In the genomic region with DNA sequence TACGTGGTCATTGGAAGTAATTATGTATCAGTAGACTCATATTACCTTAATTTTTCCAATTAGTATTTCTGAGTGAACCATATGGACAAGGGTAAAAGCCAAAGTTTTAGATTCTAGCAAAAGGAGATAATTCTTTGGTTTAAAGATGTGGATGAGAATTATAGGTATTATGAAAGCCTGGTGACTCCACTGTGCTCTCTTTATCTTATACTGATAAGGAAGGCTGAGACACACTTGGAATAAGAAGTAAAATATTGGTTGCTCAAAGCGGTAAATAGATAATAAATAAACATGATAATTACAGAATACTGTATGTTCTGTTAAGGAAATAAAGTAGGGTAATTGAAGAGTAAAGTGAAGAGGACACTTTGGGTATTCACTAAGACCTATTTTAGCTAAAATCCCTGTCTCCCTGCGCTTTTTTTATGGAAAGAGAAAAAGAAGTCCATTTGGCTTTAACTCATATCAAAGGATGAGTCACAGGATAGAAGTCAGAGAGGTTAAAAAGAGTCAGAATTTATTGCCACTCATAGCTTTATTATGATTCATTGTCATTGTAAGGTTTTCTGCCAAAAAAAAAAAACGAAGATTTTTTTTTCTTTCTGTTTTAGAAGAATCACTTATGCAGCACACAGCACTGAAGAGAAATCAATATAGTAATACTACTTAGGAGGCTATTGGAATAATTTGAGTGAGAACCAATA, we compare ENCODE assay signal across 17 cellular contexts.
DNase-seq lines count a peak whose midpoint lies in the region; ATAC-seq, FAIRE-seq and TF ChIP-seq lines count a peak whose summit lies in the region.
"Had no signal": no experiment of that assay in that cellular context is flagged by ENCODE, and none has a peak within 500 bp of the region (broad histone marks: within the 10 kb centered on the region; RNA-seq: fewer than 3 reads in every experiment).

No MANE protein-coding gene starts in this region.

- H3K9me2 ChIP-seq in hepatocyte (replicated peaks; ENCODE audit: insufficient read depth), result no peaks in the 10 kb centered on the region

- H3K9me3 Mint-ChIP-seq in astrocyte (ENCODE audit: unreplicated experiment), result no peaks in the 10 kb centered on the region

- H3K9me3 ChIP-seq in astrocyte (ENCODE audit: insufficient read depth, low read depth, low read length) (no peaks in the 10 kb centered on the region), hepatocyte (ENCODE audit: low read depth) (no peaks in the 10 kb centered on the region)
- H3K9me3 ChIP-seq: ascending aorta, pancreas, stomach had no signal

- H3K4me3 Mint-ChIP-seq in astrocyte (ENCODE audit: unreplicated experiment), result no peak overlapping the region
- H3K4me3 Mint-ChIP-seq: activated CD8-positive, alpha-beta T cell treated with anti-CD3 and anti-CD28 coated beads, Interleukin-2, amount 10 ng/mL, durations not matched to agents 7 days and 5 days had no signal

- FAIRE-seq in astrocyte (lab: Jason Lieb, UNC), result no peak
- FAIRE-seq: keratinocyte, pancreas had no signal

- H4K20me1 ChIP-seq in astrocyte (ENCODE audit: insufficient read depth, low read length) (no peaks in the 10 kb centered on the region), hepatocyte (ENCODE audit: insufficient read depth, poor library complexity, severe bottlenecking) (no peaks in the 10 kb centered on the region)

- peaks cover 4% of the 10 kb centered on the region for H3K4me1 ChIP-seq in astrocyte (ENCODE audit: insufficient read depth, low read length)
- no peaks in the 10 kb centered on the region for H3K4me1 ChIP-seq in hepatocyte (ENCODE audit: insufficient read depth)
- H3K4me1 ChIP-seq: ascending aorta, pancreas, stomach had no signal

- H3K27ac ChIP-seq in astrocyte (ENCODE audit: low read depth, low read length) (no peak overlapping the region), hepatocyte (no peak overlapping the region)
- H3K27ac ChIP-seq: ascending aorta, pancreas, SK-N-MC, stomach had no signal

- H3K27me3 ChIP-seq in astrocyte (ENCODE audit: insufficient read depth, low read length) (no peaks in the 10 kb centered on the region), hepatocyte (no peaks in the 10 kb centered on the region)
- H3K27me3 ChIP-seq: ascending aorta, pancreas, stomach had no signal

- no peaks in the 10 kb centered on the region for H3K27me3 Mint-ChIP-seq in astrocyte (ENCODE audit: low read depth, unreplicated experiment)

- peak overlapping the region; percentile 15 for H3K4me2 ChIP-seq in astrocyte (ENCODE audit: low read length)
- H3K4me2 ChIP-seq in hepatocyte, result peak overlapping the region; percentile 7

- no peak for TF ChIP-seq CTCF in AG10803 (conservative IDR thresholded peaks at IDR 0.05; ENCODE audit: low read length)
- TF ChIP-seq CTCF in astrocyte (IDR thresholded peaks at IDR 0.05; ENCODE audit: insufficient read depth, low read depth, low read length), result no peak
- TF ChIP-seq CTCF in hepatocyte (IDR thresholded peaks at IDR 0.05; ENCODE audit: poor library complexity), result no peak

- H2AFZ ChIP-seq in astrocyte (ENCODE audit: low read depth, low read length) (no peak overlapping the region), hepatocyte (no peak overlapping the region)

- DNase-seq in AG10803 (ENCODE audit: low read depth), result peak; percentile 31
- peak; percentile 82 for DNase-seq in HT1080 (ENCODE audit: low read depth)
- DNase-seq in astrocyte (ENCODE audit: low read depth), result peak; percentile 62
- no peak for DNase-seq in hepatocyte (ENCODE audit: low spot score)
- no peak for DNase-seq in HK-2 (ENCODE audit: unreplicated experiment)
- DNase-seq in effector CD8-positive, alpha-beta T cell (lab: John Stamatoyannopoulos, UW), result no peak
- DNase-seq in HuH-7.5 (ENCODE audit: low spot score), result no peak
- DNase-seq: activated CD8-positive, alpha-beta T cell treated with anti-CD3 and anti-CD28 coated beads, Interleukin-2, amount 10 ng/mL, durations not matched to agents 7 days and 5 days; activated effector memory CD4-positive, alpha-beta T cell treated with Interleukin-2 at 50 U/mL for 16 hours; DMS153; MV-4-11; pancreas; stomach had no signal

- H3K4me1 Mint-ChIP-seq in astrocyte (ENCODE audit: low read depth, unreplicated experiment), result peaks cover 13% of the 10 kb centered on the region

- no peak for ATAC-seq in HG03196 (IDR thresholded peaks at IDR 0.05; ENCODE audit: unreplicated experiment)
- ATAC-seq: activated CD8-positive, alpha-beta T cell treated with anti-CD3 and anti-CD28 coated beads, Interleukin-2, amount 10 ng/mL, durations not matched to agents 7 days and 5 days; pancreas had no signal

- no peak overlapping the region for H3K9ac ChIP-seq in astrocyte (ENCODE audit: low read length)

- WGBS in hepatocyte (ENCODE audit: low lambda C conversion rate, missing lambda C conversion rate), result 68% methylated on average over 4 of the region's 4 CpGs

- no peaks in the 10 kb centered on the region for H3K36me3 Mint-ChIP-seq in astrocyte (ENCODE audit: low read depth, unreplicated experiment)

- H3K36me3 ChIP-seq in astrocyte (ENCODE audit: insufficient read depth, low read length) (no peaks in the 10 kb centered on the region), hepatocyte (replicated peaks; ENCODE audit: insufficient read depth, low read depth) (no peaks in the 10 kb centered on the region)
- H3K36me3 ChIP-seq: ascending aorta, pancreas, stomach had no signal

- H3K4me3 ChIP-seq in AG10803 (ENCODE audit: low read length), result no peak overlapping the region
- no peak overlapping the region for H3K4me3 ChIP-seq in astrocyte (ENCODE audit: insufficient read depth, low read depth, low read length)
- no peak overlapping the region for H3K4me3 ChIP-seq in hepatocyte
- H3K4me3 ChIP-seq: ascending aorta, pancreas, SK-N-MC, stomach had no signal

- H3K27ac Mint-ChIP-seq in astrocyte (ENCODE audit: unreplicated experiment), result no peak overlapping the region
- H3K27ac Mint-ChIP-seq: activated CD8-positive, alpha-beta T cell treated with anti-CD3 and anti-CD28 coated beads, Interleukin-2, amount 10 ng/mL, durations not matched to agents 7 days and 5 days had no signal

- no peaks in the 10 kb centered on the region for H3K79me2 ChIP-seq in astrocyte (ENCODE audit: insufficient read depth, low read length)
- H3K79me2 ChIP-seq in hepatocyte, result no peaks in the 10 kb centered on the region

Comparison
In these comparisons a context has a peak if more than half of its experiments do, and no peak if none do; other contexts are left out.
1. DNase-seq: peak in AG10803 (single experiment), HT1080 (single experiment) and astrocyte (single experiment); none in hepatocyte (single experiment), HK-2 (single experiment), effector CD8-positive, alpha-beta T cell (single experiment) and HuH-7.5 (single experiment).